In the genomic region with DNA sequence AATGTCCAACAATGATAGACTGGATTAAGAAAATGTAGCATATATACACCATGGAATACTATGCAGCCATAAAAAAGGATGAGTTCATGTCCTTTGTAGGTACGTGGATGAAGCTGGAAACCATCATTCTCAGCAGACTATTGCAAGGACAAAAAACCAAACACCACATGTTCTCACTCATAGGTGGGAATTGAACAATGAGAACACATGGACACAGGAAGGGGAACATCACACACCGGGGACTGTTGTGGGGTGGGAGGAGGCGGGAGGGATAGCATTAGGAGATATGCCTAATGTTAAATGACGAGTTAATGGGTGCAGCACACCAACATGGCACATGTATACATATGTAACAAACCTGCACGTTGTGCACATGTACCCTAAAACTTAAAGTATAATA, we compare ENCODE assay signal across 5 cellular contexts. TPM values are rescaled to one million over a fixed set of nuclear protein-coding genes. Genes with fewer than 3 reads are reported as not detected.
"Had no signal": no experiment of that assay in that cellular context is flagged by ENCODE, and none has a peak within 500 bp of the region (broad histone marks: within the 10 kb centered on the region; RNA-seq: fewer than 3 reads in every experiment).

No MANE protein-coding gene starts in this region.

RNA-seq across cellular contexts. Expression of a gene that starts 24.6 kb away (rescaled TPM):
- total RNA-seq: HepG2, HT-29, HT1080, IMR-90 had no signal
- polyA plus RNA-seq: IgD-negative memory B cell, IMR-90 had no signal
